Comparison of ENCODE assay signal across 25 cellular contexts in genomic region chr16:15933781-15934180, GRCh38. TPM values are rescaled to one million over a fixed set of nuclear protein-coding genes. Genes with fewer than 3 reads are reported as not detected.
DNase-seq lines count a peak whose midpoint lies in the region; ATAC-seq, FAIRE-seq and TF ChIP-seq lines count a peak whose summit lies in the region.
"Had no signal": no experiment of that assay in that cellular context is flagged by ENCODE, and none has a peak within 500 bp of the region (broad histone marks: within the 10 kb centered on the region; RNA-seq: fewer than 3 reads in every experiment).

No MANE protein-coding gene starts in this region.

- H3K9me1 ChIP-seq in K562 (ENCODE audit: control insufficient read depth, insufficient read depth, low read length) = no peaks in the 10 kb centered on the region

- FAIRE-seq in K562 (lab: Jason Lieb, UNC) = no peak
- FAIRE-seq: A549, GM12891, GM18507, H54 had no signal

- H3K4me1 ChIP-seq in GM23338 (ENCODE audit: insufficient read depth) = no peaks in the 10 kb centered on the region
- H3K4me1 ChIP-seq in K562 (replicated peaks in 1 of 2; ENCODE audit: control insufficient read depth in 2 of 2, insufficient read depth in 2 of 2, low read length in 2 of 2) = peaks cover 0 to 2% of the 10 kb centered on the region in 2 experiments; a peak in 1 of 5 replicates
- H3K4me1 ChIP-seq: BE2C, HAP-1 had no signal

- H3K36me3 Mint-ChIP-seq in GM23338 (ENCODE audit: low read depth) = no peaks in the 10 kb centered on the region
- H3K36me3 Mint-ChIP-seq: CD4-positive, alpha-beta memory T cell had no signal

- BruUV-seq in K562 (replicated peaks; lab: Mats Ljungman, UMichigan) = no TSS peak

- DNase-seq in NOMO-1 treated with DMSO at 0.1 percent for 48 hours (lab: John Stamatoyannopoulos, UW; ENCODE audit: unreplicated experiment) = peak; percentile 28
- DNase-seq in NOMO-1 treated with dmso at 0.1 percent for 144 hours (lab: John Stamatoyannopoulos, UW; ENCODE audit: unreplicated experiment) = no peak
- no peak for DNase-seq in GM23338 (ENCODE audit: low spot score)
- DNase-seq in K562 (ENCODE audit: extremely low read depth in 1 of 4, low spot score in 3 of 4) = no peak
- no peak for DNase-seq in kidney glomerular epithelial cell (lab: John Stamatoyannopoulos, UW)
- DNase-seq: 8988T; ACHN; AML-193; BE2C; Calu3; CD4-positive, alpha-beta memory T cell; COR-L47; DMS53; DMS79 treated with DMSO at 0.1 percent for 48 hours; GF-D8; GOT3; HFFc6 had no signal

- H3K4me2 ChIP-seq in GM23338 = no peak overlapping the region
- no peak overlapping the region for H3K4me2 ChIP-seq in K562 (ENCODE audit: insufficient read depth, low read length)
- H3K4me2 ChIP-seq: A549 had no signal

- TF ChIP-seq EP300 in K562 (IDR thresholded peaks at IDR 0.05; ENCODE audit: low read length) = no peak

- no peaks in the 10 kb centered on the region for H3K9me2 ChIP-seq in GM23338 (ENCODE audit: insufficient read depth)

- H3K4me3 ChIP-seq in GM23338 (no peak overlapping the region), K562 (no peak overlapping the region)
- H3K4me3 ChIP-seq: A549; BLaER1 treated with 17β-estradiol and CSF1 and Interleukin-3, amounts not matched to agents 10 nM and 100 nM; HAP-1 had no signal

- H3K27me3 Mint-ChIP-seq in GM23338 (ENCODE audit: insufficient read depth, low read depth, poor library complexity) = no peaks in the 10 kb centered on the region

- H2AFZ ChIP-seq in GM23338 (peak overlapping the region; percentile 14; the same call in 1 of the 2 replicates), K562 (ENCODE audit: low read depth, low read length) (no peak overlapping the region)

- H4K20me1 ChIP-seq in GM23338 (replicated peaks; ENCODE audit: insufficient read depth) = no peaks in the 10 kb centered on the region
- no peaks in the 10 kb centered on the region for H4K20me1 ChIP-seq in K562 (replicated peaks; ENCODE audit: control insufficient read depth, insufficient read depth, low read length)
- H4K20me1 ChIP-seq: BLaER1 treated with 17β-estradiol and CSF1 and Interleukin-3, amounts not matched to agents 10 nM and 100 nM had no signal

- CTCF ChIA-PET in K562 (lab: Yijun Ruan, JAX; ENCODE audit: low intra/inter-chr PET ratio) = no interaction called here

- in situ Hi-C loops in K562 (cut with MboI) = no loop called here

- H3K79me2 ChIP-seq in GM23338 (replicated peaks; ENCODE audit: insufficient read depth) (no peaks in the 10 kb centered on the region), K562 (ENCODE audit: control insufficient read depth, insufficient read depth, low read length) (no peaks in the 10 kb centered on the region)

- no peak overlapping the region for H3K4me3 Mint-ChIP-seq in GM23338
- H3K4me3 Mint-ChIP-seq: CD4-positive, alpha-beta memory T cell; HFFc6 had no signal

- no peak overlapping the region for H3K27ac Mint-ChIP-seq in GM23338
- H3K27ac Mint-ChIP-seq: CD4-positive, alpha-beta memory T cell; HFFc6 had no signal

- no peaks in the 10 kb centered on the region for H3K4me1 Mint-ChIP-seq in GM23338
- H3K4me1 Mint-ChIP-seq: CD4-positive, alpha-beta memory T cell had no signal

- intact Hi-C loops in K562 (cut with micrococcal nuclease) = no loop called here

- H3K27ac ChIP-seq in GM23338 (ENCODE audit: low read depth) (no peak overlapping the region), K562 (ENCODE audit: extremely low read depth, low read depth, low read length) (no peak overlapping the region)
- H3K27ac ChIP-seq: A549; BLaER1 treated with 17β-estradiol and CSF1 and Interleukin-3, amounts not matched to agents 10 nM and 100 nM had no signal

- WGBS in K562 (ENCODE audit: insufficient coverage, low coverage, missing lambda C conversion rate) = 27% methylated on average over 4 of the region's 4 CpGs

- H3K9ac ChIP-seq in K562 (ENCODE audit: insufficient read depth in 1 of 2, low read depth in 2 of 2, low read length in 2 of 2) = no peak overlapping the region
- H3K9ac ChIP-seq: BLaER1 treated with 17β-estradiol and CSF1 and Interleukin-3, amounts not matched to agents 10 nM and 100 nM had no signal

- TF ChIP-seq POLR2A in K562 (conservative IDR thresholded peaks at IDR 0.05) = no peak

- H3K36me3 ChIP-seq in GM23338 (ENCODE audit: insufficient read depth) = no peaks in the 10 kb centered on the region
- H3K36me3 ChIP-seq in K562 (ENCODE audit: control insufficient read depth, insufficient read depth, low read length) = no peaks in the 10 kb centered on the region
- H3K36me3 ChIP-seq: BE2C; BLaER1 treated with 17β-estradiol and CSF1 and Interleukin-3, amounts not matched to agents 10 nM and 100 nM; HAP-1 had no signal

- TF ChIP-seq RAD21 in K562 (CRISPR knock-in tag; conservative IDR thresholded peaks at IDR 0.05 in 1 of 2, IDR thresholded peaks at IDR 0.05 in 1 of 2) = no peak

- ATAC-seq in GM23338 (no peak), K562 (no peak), GM21447 (IDR thresholded peaks at IDR 0.05; ENCODE audit: unreplicated experiment) (no peak), HG03280 (IDR thresholded peaks at IDR 0.05; ENCODE audit: unreplicated experiment) (no peak)
- ATAC-seq: A549 had no signal

- POLR2A ChIA-PET in K562 (lab: Yijun Ruan, JAX) = no interaction called here

- no peaks in the 10 kb centered on the region for H3K9me3 ChIP-seq in K562 (replicated peaks; ENCODE audit: control insufficient read depth, insufficient read depth, low read depth, low read length)
- H3K9me3 ChIP-seq: BE2C, HAP-1 had no signal

- no peaks in the 10 kb centered on the region for H3K27me3 ChIP-seq in GM23338 (ENCODE audit: insufficient read depth)
- no peaks in the 10 kb centered on the region for H3K27me3 ChIP-seq in K562 (ENCODE audit: control insufficient read depth in 2 of 2, insufficient read depth in 2 of 2, low read length in 2 of 2)
- H3K27me3 ChIP-seq: BE2C; BLaER1 treated with 17β-estradiol and CSF1 and Interleukin-3, amounts not matched to agents 10 nM and 100 nM had no signal

- H3F3A ChIP-seq in GM23338 (replicated peaks; ENCODE audit: low read depth) = no peaks in the 10 kb centered on the region

- no peak for TF ChIP-seq CTCF in GM23338 (conservative IDR thresholded peaks at IDR 0.05; ENCODE audit: low read depth in 2 of 2)
- TF ChIP-seq CTCF in K562 (IDR thresholded peaks at IDR 0.05 in 2 of 3, conservative IDR thresholded peaks at IDR 0.05 in 1 of 3; ENCODE audit: insufficient read depth in 2 of 3, low read depth in 1 of 3, low read length in 3 of 3) = no peak

- peaks cover 3% of the 10 kb centered on the region; the same call in 1 of the 3 replicates for H3K9me3 Mint-ChIP-seq in GM23338

TF ChIP-seq in GM23338, 12 proteins besides CTCF, POLR2A, EP300 and RAD21 (continues in another document):
- TF ChIP-seq CREB1 (CRISPR knock-in tag; IDR thresholded peaks at IDR 0.05; ENCODE audit: low read depth) = no peak

TF ChIP-seq in K562, 482 proteins besides CTCF, POLR2A, EP300 and RAD21:
- TF ChIP-seq BRD9 (IDR thresholded peaks at IDR 0.05; ENCODE audit: low read depth, partially characterized antibody) (peak; percentile 7), TEAD4 (IDR thresholded peaks at IDR 0.05; ENCODE audit: low read length) (no peak), TEAD4 (CRISPR knock-in tag; IDR thresholded peaks at IDR 0.05; ENCODE audit: borderline replicate concordance) (no peak), ZNF57 (CRISPR knock-in tag; IDR thresholded peaks at IDR 0.05) (no peak), TRIM28 (IDR thresholded peaks at IDR 0.05) (no peak), ZNF778 (CRISPR knock-in tag; IDR thresholded peaks at IDR 0.05) (no peak)

RNA-seq across cellular contexts. Expression of gene ABCC1, which starts 15.6 kb away (rescaled TPM):
- 46.6 and 48.2 TPM in 2 replicates for total RNA-seq in GM23338 (2014; rRNA removed; shearing (Covaris generic))
- polyA plus RNA-seq in GM23338 (2016; fragmentation: Nextera tagmentation; extraction: Ambion mirVana) (11.0 and 12.6 TPM in 2 replicates), K562 (2011; rRNA removed) (9.9 and 13.8 TPM in 2 replicates), K562 (2014; fragmentation: Illumina TruSeq; extraction: Trizol) (27.2 and 27.9 TPM in 2 replicates), K562 (2014; fragmentation: Nextera tagmentation; extraction: Ambion mirVana) (1 to 10 TPM; 3.9 to 4.4 TPM), K562 (2014; rRNA removed) (14.2 and 15.6 TPM in 2 replicates)
- total RNA-seq in K562 (2011; cell fraction: chromatin; rRNA removed; ENCODE audit: low replicate concordance) = 141 and 264 TPM in 2 replicates
- 136 and 143 TPM in 2 replicates for total RNA-seq in K562 (2011; cell fraction: nucleolus; rRNA removed)
- 122 and 132 TPM in 2 replicates for total RNA-seq in K562 (2011; cell fraction: nucleoplasm; rRNA removed)
- total RNA-seq in K562 (2014; rRNA removed) (12.5 and 15.7 TPM in 2 replicates), K562 (2014; rRNA removed; fragmentation: Illumina TruSeq; extraction: Trizol) (9.5 and 10.0 TPM in 2 replicates), K562 (2015; rRNA removed; fragmentation: Illumina TruSeq; extraction: Trizol) (7.4 and 8.8 TPM in 2 replicates), K562 (2021) (39.9 and 41.6 TPM in 2 replicates)
- polyA plus RNA-seq in K562 (2011; cell fraction: cytosol; rRNA removed) = 13.3 and 15.4 TPM in 2 replicates
- polyA plus RNA-seq in K562 (2011; cell fraction: nucleus; rRNA removed) = 35.3 and 52.6 TPM in 2 replicates
- 32.3 and 37.8 TPM in 2 replicates for polyA plus RNA-seq in K562 (2012)
- 35.0 and 39.8 TPM in 2 replicates for polyA minus RNA-seq in K562 (2011; rRNA and poly(A)+ RNA removed)
- 36.8 and 44.5 TPM in 2 replicates for polyA minus RNA-seq in K562 (2011; cell fraction: cytosol; rRNA and poly(A)+ RNA removed)
- polyA minus RNA-seq in K562 (2011; cell fraction: nucleus; rRNA and poly(A)+ RNA removed) = 28.7 and 39.2 TPM in 2 replicates

RNA-seq across cellular contexts. Expression of gene CEP20, which starts 45.4 kb away (rescaled TPM):
- 63.0 and 70.9 TPM in 2 replicates for total RNA-seq in GM23338 (2014; rRNA removed; shearing (Covaris generic))
- polyA plus RNA-seq in GM23338 (2016; fragmentation: Nextera tagmentation; extraction: Ambion mirVana) (50.2 and 60.2 TPM in 2 replicates), K562 (2011; rRNA removed) (117 and 119 TPM in 2 replicates), K562 (2014; fragmentation: Illumina TruSeq; extraction: Trizol) (93.3 and 113 TPM in 2 replicates), K562 (2014; fragmentation: Nextera tagmentation; extraction: Ambion mirVana) (100 to 1,000 TPM; 107 to 150 TPM), K562 (2014; rRNA removed) (66.4 and 70.1 TPM in 2 replicates)
- 16.8 and 17.6 TPM in 2 replicates for total RNA-seq in K562 (2011; cell fraction: chromatin; rRNA removed; ENCODE audit: low replicate concordance)
- 6.5 and 8.6 TPM in 2 replicates for total RNA-seq in K562 (2011; cell fraction: nucleolus; rRNA removed)
- 16.4 and 23.5 TPM in 2 replicates for total RNA-seq in K562 (2011; cell fraction: nucleoplasm; rRNA removed)
- total RNA-seq in K562 (2014; rRNA removed) (41.3 and 44.9 TPM in 2 replicates), K562 (2014; rRNA removed; fragmentation: Illumina TruSeq; extraction: Trizol) (102 and 119 TPM in 2 replicates), K562 (2015; rRNA removed; fragmentation: Illumina TruSeq; extraction: Trizol) (91.8 and 104 TPM in 2 replicates), K562 (2021) (61.2 and 74.2 TPM in 2 replicates)
- 15.8 and 39.6 TPM in 2 replicates for polyA plus RNA-seq in K562 (2011; cell fraction: cytosol; rRNA removed)
- polyA plus RNA-seq in K562 (2011; cell fraction: nucleus; rRNA removed) = 12.5 and 15.1 TPM in 2 replicates
- 63.4 and 74.9 TPM in 2 replicates for polyA plus RNA-seq in K562 (2012)
- 62.0 and 96.6 TPM in 2 replicates for polyA minus RNA-seq in K562 (2011; rRNA and poly(A)+ RNA removed)
- 27.4 and 29.0 TPM in 2 replicates for polyA minus RNA-seq in K562 (2011; cell fraction: cytosol; rRNA and poly(A)+ RNA removed)
- polyA minus RNA-seq in K562 (2011; cell fraction: nucleus; rRNA and poly(A)+ RNA removed) = 5.4 and 10.9 TPM in 2 replicates
